Comparison of ENCODE assay signal across 1 cellular context in the genomic region with DNA sequence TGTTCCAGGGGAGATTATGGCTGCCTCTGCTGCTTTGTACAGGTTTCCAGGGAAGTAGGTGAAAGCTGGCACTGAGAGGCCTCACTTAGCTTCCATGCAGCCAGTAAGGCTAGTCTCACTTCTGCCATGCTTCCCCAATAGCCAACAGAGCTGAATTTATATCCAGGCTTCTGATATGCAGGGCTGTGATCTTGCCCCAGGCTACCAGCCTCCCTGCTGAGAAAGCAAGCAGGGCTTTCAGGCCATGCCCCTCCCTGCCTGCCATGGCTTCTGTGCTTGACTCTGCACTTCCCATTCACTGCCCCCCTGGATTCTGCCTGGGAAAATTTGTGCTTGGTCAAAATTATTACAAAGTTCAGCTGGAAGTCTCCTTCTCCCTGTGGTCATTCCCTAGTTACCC.
TF ChIP-seq lines count a peak whose summit lies in the region.

No MANE protein-coding gene starts in this region.

TF ChIP-seq in HepG2, 621 proteins besides CTCF, POLR2A, EP300 and RAD21 (continued from another document):
- TF ChIP-seq, protein P1, sequence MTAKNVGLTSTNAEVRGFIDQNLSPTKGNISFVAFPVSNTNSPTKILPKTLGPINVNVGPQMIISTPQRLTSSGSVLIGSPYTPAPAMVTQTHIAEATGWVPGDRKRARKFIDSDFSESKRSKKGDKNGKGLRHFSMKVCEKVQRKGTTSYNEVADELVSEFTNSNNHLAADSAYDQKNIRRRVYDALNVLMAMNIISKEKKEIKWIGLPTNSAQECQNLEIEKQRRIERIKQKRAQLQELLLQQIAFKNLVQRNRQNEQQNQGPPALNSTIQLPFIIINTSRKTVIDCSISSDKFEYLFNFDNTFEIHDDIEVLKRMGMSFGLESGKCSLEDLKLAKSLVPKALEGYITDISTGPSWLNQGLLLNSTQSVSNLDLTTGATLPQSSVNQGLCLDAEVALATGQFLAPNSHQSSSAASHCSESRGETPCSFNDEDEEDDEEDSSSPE (CRISPR knock-in tag; IDR thresholded peaks at IDR 0.05): no peak
- no peak for TF ChIP-seq RARA (CRISPR knock-in tag; IDR thresholded peaks at IDR 0.05)
- TF ChIP-seq, protein P2, sequence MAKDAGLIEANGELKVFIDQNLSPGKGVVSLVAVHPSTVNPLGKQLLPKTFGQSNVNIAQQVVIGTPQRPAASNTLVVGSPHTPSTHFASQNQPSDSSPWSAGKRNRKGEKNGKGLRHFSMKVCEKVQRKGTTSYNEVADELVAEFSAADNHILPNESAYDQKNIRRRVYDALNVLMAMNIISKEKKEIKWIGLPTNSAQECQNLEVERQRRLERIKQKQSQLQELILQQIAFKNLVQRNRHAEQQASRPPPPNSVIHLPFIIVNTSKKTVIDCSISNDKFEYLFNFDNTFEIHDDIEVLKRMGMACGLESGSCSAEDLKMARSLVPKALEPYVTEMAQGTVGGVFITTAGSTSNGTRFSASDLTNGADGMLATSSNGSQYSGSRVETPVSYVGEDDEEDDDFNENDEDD (CRISPR knock-in tag; IDR thresholded peaks at IDR 0.05; ENCODE audit: borderline replicate concordance): no peak
- no peak for TF ChIP-seq MEIS1 (CRISPR knock-in tag; IDR thresholded peaks at IDR 0.05; ENCODE audit: borderline replicate concordance)
- no peak for TF ChIP-seq LCORL (IDR thresholded peaks at IDR 0.05)
- no peak for TF ChIP-seq LCORL (CRISPR knock-in tag; IDR thresholded peaks at IDR 0.05)
- TF ChIP-seq ZNF33A (CRISPR knock-in tag; IDR thresholded peaks at IDR 0.05; ENCODE audit: borderline replicate concordance): no peak
- TF ChIP-seq KDM5A (IDR thresholded peaks at IDR 0.05; ENCODE audit: borderline replicate concordance, low read length): no peak
- no peak for TF ChIP-seq AGO1 (IDR thresholded peaks at IDR 0.05; ENCODE audit: low read depth, low read length, poor library complexity, severe bottlenecking)
- TF ChIP-seq, protein P3, sequence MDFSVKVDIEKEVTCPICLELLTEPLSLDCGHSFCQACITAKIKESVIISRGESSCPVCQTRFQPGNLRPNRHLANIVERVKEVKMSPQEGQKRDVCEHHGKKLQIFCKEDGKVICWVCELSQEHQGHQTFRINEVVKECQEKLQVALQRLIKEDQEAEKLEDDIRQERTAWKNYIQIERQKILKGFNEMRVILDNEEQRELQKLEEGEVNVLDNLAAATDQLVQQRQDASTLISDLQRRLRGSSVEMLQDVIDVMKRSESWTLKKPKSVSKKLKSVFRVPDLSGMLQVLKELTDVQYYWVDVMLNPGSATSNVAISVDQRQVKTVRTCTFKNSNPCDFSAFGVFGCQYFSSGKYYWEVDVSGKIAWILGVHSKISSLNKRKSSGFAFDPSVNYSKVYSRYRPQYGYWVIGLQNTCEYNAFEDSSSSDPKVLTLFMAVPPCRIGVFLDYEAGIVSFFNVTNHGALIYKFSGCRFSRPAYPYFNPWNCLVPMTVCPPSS (IDR thresholded peaks at IDR 0.05): no peak
- no peak for TF ChIP-seq ZBTB7A (CRISPR knock-in tag; IDR thresholded peaks at IDR 0.05)
- no peak for TF ChIP-seq ZNF180 (CRISPR knock-in tag; IDR thresholded peaks at IDR 0.05; ENCODE audit: borderline replicate concordance, low read depth)
- TF ChIP-seq ZNF264 (CRISPR knock-in tag; IDR thresholded peaks at IDR 0.05): no peak
TF ChIP-seq in HepG2: peak in this region for 0.
